Comparison of ENCODE assay signal across 12 cellular contexts in genomic region chr6:134676307-134677281, GRCh38.
DNase-seq lines count a peak whose midpoint lies in the region; ATAC-seq, FAIRE-seq and TF ChIP-seq lines count a peak whose summit lies in the region.
"Had no signal": no experiment of that assay in that cellular context is flagged by ENCODE, and none has a peak within 500 bp of the region (broad histone marks: within the 10 kb centered on the region; RNA-seq: fewer than 3 reads in every experiment).

No MANE protein-coding gene starts in this region.

- H3K79me2 ChIP-seq in SK-N-SH (ENCODE audit: insufficient read depth): no peaks in the 10 kb centered on the region

- FAIRE-seq in RCC 7860 (lab: Jason Lieb, UNC): peak; percentile 92

- H2AFZ ChIP-seq in SK-N-SH (ENCODE audit: low read depth): no peak overlapping the region

- no peak for TF ChIP-seq EP300 in SK-N-SH (IDR thresholded peaks at IDR 0.05; ENCODE audit: borderline replicate concordance in 1 of 2, low read depth in 1 of 2, low read length in 1 of 2)

- H3F3A ChIP-seq in SK-N-SH (replicated peaks; ENCODE audit: insufficient read depth): peaks cover 10% of the 10 kb centered on the region

- POLR2A ChIA-PET in SK-N-SH (lab: Yijun Ruan, JAX): no interaction called here

- peaks cover 0 to 15% of the 10 kb centered on the region in 2 experiments; a peak in 2 of 4 replicates for H3K4me1 ChIP-seq in SK-N-SH (ENCODE audit: control insufficient read depth in 1 of 2, insufficient read depth in 2 of 2, low read depth in 1 of 2, low read length in 1 of 2)
- H3K4me1 ChIP-seq in subcutaneous abdominal adipose tissue (ENCODE audit: control insufficient read depth in 5 of 5, insufficient read depth in 5 of 5, low read length in 5 of 5): peaks cover 0 to 30% (median 20%) of the 10 kb centered on the region in 5 donors
- H3K4me1 ChIP-seq: SJSA1 had no signal

- CTCF ChIA-PET in SK-N-SH (lab: Yijun Ruan, JAX): no interaction called here

- H3K36me3 ChIP-seq in SK-N-SH (replicated peaks in 1 of 2; ENCODE audit: control insufficient read depth in 1 of 2, insufficient read depth in 2 of 2, low read length in 1 of 2) (no peaks in the 10 kb centered on the region), subcutaneous abdominal adipose tissue (ENCODE audit: control insufficient read depth in 5 of 5, insufficient read depth in 5 of 5, low read length in 5 of 5) (no peaks in the 10 kb centered on the region)
- H3K36me3 ChIP-seq: esophagus muscularis mucosa, SJSA1 had no signal

- ATAC-seq in SK-N-SH treated with all-trans-retinoic acid at 6 μM for 48 hours (peak; percentile 22; the same call in 1 of the 3 replicates), GM18511 (IDR thresholded peaks at IDR 0.05; ENCODE audit: unreplicated experiment) (no peak)

- 93% methylated on average over 6 of the region's 6 CpGs for WGBS in SK-N-SH (ENCODE audit: low lambda C conversion rate)

- no peaks in the 10 kb centered on the region for H3K9me3 ChIP-seq in SK-N-SH
- H3K9me3 ChIP-seq in subcutaneous abdominal adipose tissue (ENCODE audit: control insufficient read depth in 5 of 5, low read length in 5 of 5): no peaks in the 10 kb centered on the region
- H3K9me3 ChIP-seq: esophagus muscularis mucosa, SJSA1 had no signal

- H3K9me2 ChIP-seq in SK-N-SH: no peaks in the 10 kb centered on the region

- H4K20me1 ChIP-seq in SK-N-SH (ENCODE audit: insufficient read depth): no peaks in the 10 kb centered on the region

- no peak overlapping the region for H3K4me2 ChIP-seq in SK-N-SH

- H3K4me3 ChIP-seq in SK-N-SH (ENCODE audit: low read depth in 2 of 2, low read length in 1 of 2) (no peak overlapping the region), fibroblast of villous mesenchyme (ENCODE audit: low read depth, low read length) (no peak overlapping the region), subcutaneous abdominal adipose tissue (ENCODE audit: low read depth in 1 of 5, low read length in 5 of 5) (no peak overlapping the region)
- H3K4me3 ChIP-seq: esophagus muscularis mucosa, SJSA1 had no signal

- H3K27ac ChIP-seq in SK-N-SH (ENCODE audit: low read depth in 2 of 2, low read length in 1 of 2): no peak overlapping the region
- peak overlapping the region; percentile 15 for H3K27ac ChIP-seq in subcutaneous abdominal adipose tissue (ENCODE audit: low read depth, low read length)
- H3K27ac ChIP-seq: esophagus muscularis mucosa, SJSA1 had no signal

- TF ChIP-seq CTCF in SK-N-SH (IDR thresholded peaks at IDR 0.05): no peak
- peak; percentile 28 for TF ChIP-seq CTCF in fibroblast of villous mesenchyme (IDR thresholded peaks at IDR 0.05; ENCODE audit: insufficient read depth, low read depth, low read length)

- no peak for TF ChIP-seq RAD21 in SK-N-SH (IDR thresholded peaks at IDR 0.05; ENCODE audit: low read length)

- H3K9ac ChIP-seq in SK-N-SH: no peak overlapping the region
- no peak overlapping the region for H3K9ac ChIP-seq in subcutaneous abdominal adipose tissue (ENCODE audit: low read length in 5 of 5)

- DNase-seq in SK-N-SH: no peak
- DNase-seq in RCC 7860 (ENCODE audit: low spot score): peak; percentile 78
- DNase-seq in fibroblast of villous mesenchyme (ENCODE audit: low read depth): peak; percentile 94
- no peak for DNase-seq in NCI-H526 (lab: John Stamatoyannopoulos, UW)
- DNase-seq in T-helper 1 cell: no peak
- DNase-seq: activated CD4-positive, alpha-beta T cell treated with anti-CD3 and anti-CD28 coated beads for 1 hour; NCI-H226 had no signal

- no peaks in the 10 kb centered on the region for H3K27me3 ChIP-seq in SK-N-SH (ENCODE audit: insufficient read depth)
- no peaks in the 10 kb centered on the region for H3K27me3 ChIP-seq in subcutaneous abdominal adipose tissue (ENCODE audit: control insufficient read depth in 5 of 5, insufficient read depth in 4 of 5, low read length in 5 of 5)
- H3K27me3 ChIP-seq: esophagus muscularis mucosa, SJSA1 had no signal

TF ChIP-seq in SK-N-SH treated with all-trans-retinoic acid at 6 μM for 48 hours, 23 proteins besides CTCF, POLR2A, EP300 and RAD21:
- no peak for TF ChIP-seq BACH2 (CRISPR knock-in tag; IDR thresholded peaks at IDR 0.05; ENCODE audit: borderline replicate concordance)
- no peak for TF ChIP-seq TOX (CRISPR knock-in tag; IDR thresholded peaks at IDR 0.05; ENCODE audit: borderline replicate concordance)
- no peak for TF ChIP-seq TCF4 (CRISPR knock-in tag; IDR thresholded peaks at IDR 0.05; ENCODE audit: borderline replicate concordance)
- TF ChIP-seq PPARA (CRISPR knock-in tag; IDR thresholded peaks at IDR 0.05; ENCODE audit: borderline replicate concordance): no peak
- TF ChIP-seq ZNF70 (CRISPR knock-in tag; IDR thresholded peaks at IDR 0.05): no peak
- TF ChIP-seq, protein P1, sequence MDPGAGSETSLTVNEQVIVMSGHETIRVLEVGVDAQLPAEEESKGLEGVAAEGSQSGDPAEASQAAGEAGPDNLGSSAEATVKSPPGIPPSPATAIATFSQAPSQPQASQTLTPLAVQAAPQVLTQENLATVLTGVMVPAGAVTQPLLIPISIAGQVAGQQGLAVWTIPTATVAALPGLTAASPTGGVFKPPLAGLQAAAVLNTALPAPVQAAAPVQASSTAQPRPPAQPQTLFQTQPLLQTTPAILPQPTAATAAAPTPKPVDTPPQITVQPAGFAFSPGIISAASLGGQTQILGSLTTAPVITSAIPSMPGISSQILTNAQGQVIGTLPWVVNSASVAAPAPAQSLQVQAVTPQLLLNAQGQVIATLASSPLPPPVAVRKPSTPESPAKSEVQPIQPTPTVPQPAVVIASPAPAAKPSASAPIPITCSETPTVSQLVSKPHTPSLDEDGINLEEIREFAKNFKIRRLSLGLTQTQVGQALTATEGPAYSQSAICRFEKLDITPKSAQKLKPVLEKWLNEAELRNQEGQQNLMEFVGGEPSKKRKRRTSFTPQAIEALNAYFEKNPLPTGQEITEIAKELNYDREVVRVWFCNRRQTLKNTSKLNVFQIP (CRISPR knock-in tag; IDR thresholded peaks at IDR 0.05; ENCODE audit: borderline replicate concordance, low read depth): no peak
- TF ChIP-seq ARNTL (CRISPR knock-in tag; IDR thresholded peaks at IDR 0.05; ENCODE audit: borderline replicate concordance, low read depth): no peak
- no peak for TF ChIP-seq GLIS3 (CRISPR knock-in tag; IDR thresholded peaks at IDR 0.05)
- TF ChIP-seq ZC3H10 (CRISPR knock-in tag; IDR thresholded peaks at IDR 0.05): no peak
- no peak for TF ChIP-seq ESRRG (CRISPR knock-in tag; IDR thresholded peaks at IDR 0.05)

TF ChIP-seq in SK-N-SH, 30 proteins besides CTCF, POLR2A, EP300 and RAD21:
- no peak for TF ChIP-seq RXRA (IDR thresholded peaks at IDR 0.05; ENCODE audit: borderline replicate concordance, low read depth)
- TF ChIP-seq YY1 (IDR thresholded peaks at IDR 0.05; ENCODE audit: low read depth): no peak
- TF ChIP-seq FOXM1 (IDR thresholded peaks at IDR 0.05; ENCODE audit: low read depth): no peak
- no peak for TF ChIP-seq MXI1 (IDR thresholded peaks at IDR 0.05; ENCODE audit: low read depth, low read length)
- no peak for TF ChIP-seq ZBTB33 (IDR thresholded peaks at IDR 0.05; ENCODE audit: borderline replicate concordance, low read depth)
- TF ChIP-seq JUND (IDR thresholded peaks at IDR 0.05): no peak
- no peak for TF ChIP-seq MEF2A (IDR thresholded peaks at IDR 0.05; ENCODE audit: borderline replicate concordance, low read depth)
- no peak for TF ChIP-seq SIN3A (IDR thresholded peaks at IDR 0.05; ENCODE audit: borderline replicate concordance, low read depth, low read length)
- no peak for TF ChIP-seq USF2 (IDR thresholded peaks at IDR 0.05; ENCODE audit: borderline replicate concordance, low read depth, low read length)
- no peak for TF ChIP-seq IRF3 (IDR thresholded peaks at IDR 0.05; ENCODE audit: low read depth, low read length)
- no peak for TF ChIP-seq FOSL2 (IDR thresholded peaks at IDR 0.05; ENCODE audit: borderline replicate concordance, low read depth)
- TF ChIP-seq, protein P2, sequence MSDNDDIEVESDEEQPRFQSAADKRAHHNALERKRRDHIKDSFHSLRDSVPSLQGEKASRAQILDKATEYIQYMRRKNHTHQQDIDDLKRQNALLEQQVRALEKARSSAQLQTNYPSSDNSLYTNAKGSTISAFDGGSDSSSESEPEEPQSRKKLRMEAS (IDR thresholded peaks at IDR 0.05; ENCODE audit: low read depth): no peak
- TF ChIP-seq CHD2 (IDR thresholded peaks at IDR 0.05; ENCODE audit: low read length, partially characterized antibody): no peak

Comparison
In these comparisons a context has a peak if more than half of its experiments do, and no peak if none do; other contexts are left out.
1. DNase-seq: peak in RCC 7860 (single experiment) and fibroblast of villous mesenchyme (single experiment); none in SK-N-SH (single experiment), NCI-H526 (0 of 2) and T-helper 1 cell (0 of 5).